10 cellular contexts compared by ENCODE assay signal in genomic region chr17:74773871-74774286, GRCh38. TPM values are rescaled to one million over a fixed set of nuclear protein-coding genes. Genes with fewer than 3 reads are reported as not detected.
DNase-seq lines count a peak whose midpoint lies in the region; FAIRE-seq and TF ChIP-seq lines count a peak whose summit lies in the region.
"Had no signal": no experiment of that assay in that cellular context is flagged by ENCODE, and none has a peak within 500 bp of the region (broad histone marks: within the 10 kb centered on the region; RNA-seq: fewer than 3 reads in every experiment).

No MANE protein-coding gene starts in this region.

- intact Hi-C loops in activated T-helper 2 cell treated with anti-CD3 and anti-CD28 coated beads, Interferon-gamma antibody, Interleukin-2, Interleukin-4, amounts not matched to agents 10 μg/mL and 5 μg/mL and 100 μg/mL, durations not matched to agents 14 hours and 24 hours and 36 hours (cut with micrococcal nuclease) = no loop called here
- intact Hi-C loops in head of caudate nucleus (cut with DNase I) = no loop called here

- peak overlapping the region; percentile 76 for H3K4me3 Mint-ChIP-seq in activated naive CD4-positive, alpha-beta T cell treated with anti-CD3 and anti-CD28 coated beads, Interleukin-2, amount 50 U/mL, for 24 hours
- H3K4me3 Mint-ChIP-seq in activated T-helper 2 cell treated with anti-CD3 and anti-CD28 coated beads, Interferon-gamma antibody, Interleukin-2, Interleukin-4, amounts not matched to agents 10 μg/mL and 5 μg/mL and 100 μg/mL, durations not matched to agents 14 hours and 24 hours and 36 hours (ENCODE audit: low read depth) = peak overlapping the region; percentile 59

- H3K27me3 ChIP-seq in keratinocyte (ENCODE audit: control insufficient read depth, extremely low read depth, insufficient read depth, low read length) = no peaks in the 10 kb centered on the region
- H3K27me3 ChIP-seq in Karpas-422 (ENCODE audit: low read length) = no peaks in the 10 kb centered on the region

- peaks cover 8% of the 10 kb centered on the region for H3K4me1 ChIP-seq in keratinocyte (ENCODE audit: control insufficient read depth, extremely low read depth, insufficient read depth, low read length)
- peaks cover 19% of the 10 kb centered on the region for H3K4me1 ChIP-seq in Karpas-422 (ENCODE audit: low read length)

- dilution Hi-C loops in keratinocyte (cut with MboI; ENCODE audit: extremely low pct_ligation_motif_present, low sequenced_read_pairs) = no loop called here

- H3K27ac ChIP-seq in keratinocyte (ENCODE audit: control insufficient read depth, insufficient read depth, low read length) (no peak overlapping the region), Karpas-422 (ENCODE audit: low read length) (no peak overlapping the region)

- H2AFZ ChIP-seq in keratinocyte (ENCODE audit: control insufficient read depth, low read length) (no peak overlapping the region), Karpas-422 (ENCODE audit: low read length) (no peak overlapping the region)

- no peak for DNase-seq in activated naive CD4-positive, alpha-beta T cell (lab: John Stamatoyannopoulos, UW)
- no peak for DNase-seq in activated T-helper 2 cell treated with anti-CD3 and anti-CD28 coated beads, Interferon-gamma antibody, Interleukin-2, Interleukin-4, amounts not matched to agents 10 μg/mL and 5 μg/mL and 100 μg/mL, durations not matched to agents 14 hours and 24 hours and 36 hours (ENCODE audit: low spot score)
- DNase-seq in keratinocyte (ENCODE audit: low read depth, low spot score) = no peak
- DNase-seq in head of caudate nucleus = no peak
- DNase-seq in germinal center (ENCODE audit: low spot score) = no peak
- DNase-seq in effector CD8-positive, alpha-beta T cell (lab: John Stamatoyannopoulos, UW) = no peak
- no peak for DNase-seq in Karpas-422
- DNase-seq: NCI-H2029 had no signal

- H3K9me2 ChIP-seq in Karpas-422 (replicated peaks; ENCODE audit: insufficient read depth, low read length) = no peaks in the 10 kb centered on the region

- peak overlapping the region; percentile 53 for H3K27ac Mint-ChIP-seq in activated naive CD4-positive, alpha-beta T cell treated with anti-CD3 and anti-CD28 coated beads, Interleukin-2, amount 50 U/mL, for 24 hours
- peak overlapping the region; percentile 1 for H3K27ac Mint-ChIP-seq in activated T-helper 2 cell treated with anti-CD3 and anti-CD28 coated beads, Interferon-gamma antibody, Interleukin-2, Interleukin-4, amounts not matched to agents 10 μg/mL and 5 μg/mL and 100 μg/mL, durations not matched to agents 14 hours and 24 hours and 36 hours

- no peaks in the 10 kb centered on the region for H3K9me3 ChIP-seq in keratinocyte (ENCODE audit: control insufficient read depth, low read depth, low read length)
- H3K9me3 ChIP-seq in Karpas-422 (ENCODE audit: low read length) = no peaks in the 10 kb centered on the region

- H3K4me1 Mint-ChIP-seq in activated naive CD4-positive, alpha-beta T cell treated with anti-CD3 and anti-CD28 coated beads, Interleukin-2, amount 50 U/mL, for 24 hours = peaks cover 51% of the 10 kb centered on the region
- H3K4me1 Mint-ChIP-seq in activated T-helper 2 cell treated with anti-CD3 and anti-CD28 coated beads, Interferon-gamma antibody, Interleukin-2, Interleukin-4, amounts not matched to agents 10 μg/mL and 5 μg/mL and 100 μg/mL, durations not matched to agents 14 hours and 24 hours and 36 hours (ENCODE audit: low read depth) = peaks cover 35% of the 10 kb centered on the region

- TF ChIP-seq CTCF in keratinocyte (optimal IDR thresholded peaks at IDR 0.05 in 1 of 3, IDR thresholded peaks at IDR 0.05 in 1 of 3, conservative IDR thresholded peaks at IDR 0.05 in 1 of 3; ENCODE audit: extremely low read depth in 1 of 3, insufficient read depth in 2 of 3, low read length in 3 of 3) = no peak

- H3K36me3 ChIP-seq in keratinocyte (ENCODE audit: control insufficient read depth in 2 of 2, extremely low read depth in 1 of 2, insufficient read depth in 2 of 2, low read length in 2 of 2) (peaks cover 29 to 37% of the 10 kb centered on the region in 2 experiments), Karpas-422 (ENCODE audit: insufficient read depth, low read length) (peaks cover 6% of the 10 kb centered on the region; the same call in 1 of the 2 replicates)

- H3K79me2 ChIP-seq in keratinocyte (ENCODE audit: control insufficient read depth, insufficient read depth, low read length) = peaks cover 36% of the 10 kb centered on the region
- peaks cover 39% of the 10 kb centered on the region for H3K79me2 ChIP-seq in Karpas-422 (ENCODE audit: low read length)

- H3K4me3 ChIP-seq in keratinocyte (ENCODE audit: control insufficient read depth in 2 of 3, extremely low read depth in 1 of 3, insufficient read depth in 2 of 3, low read depth in 1 of 3, low read length in 3 of 3) = no peak overlapping the region
- no peak overlapping the region for H3K4me3 ChIP-seq in Karpas-422 (ENCODE audit: low read length)

- no peaks in the 10 kb centered on the region for H3K9me1 ChIP-seq in keratinocyte (ENCODE audit: control insufficient read depth, extremely low read depth, insufficient read depth, low read length)

- H4K20me1 ChIP-seq in keratinocyte (ENCODE audit: control insufficient read depth, extremely low read depth, insufficient read depth, low read length) = no peaks in the 10 kb centered on the region
- H4K20me1 ChIP-seq in Karpas-422 (ENCODE audit: insufficient read depth, low read depth, low read length) = no peaks in the 10 kb centered on the region; the same call in 1 of the 2 replicates

- no peaks in the 10 kb centered on the region for H3K9me3 Mint-ChIP-seq in activated naive CD4-positive, alpha-beta T cell treated with anti-CD3 and anti-CD28 coated beads, Interleukin-2, amount 50 U/mL, for 24 hours
- no peaks in the 10 kb centered on the region for H3K9me3 Mint-ChIP-seq in activated T-helper 2 cell treated with anti-CD3 and anti-CD28 coated beads, Interferon-gamma antibody, Interleukin-2, Interleukin-4, amounts not matched to agents 10 μg/mL and 5 μg/mL and 100 μg/mL, durations not matched to agents 14 hours and 24 hours and 36 hours

- peaks cover 11% of the 10 kb centered on the region for H3K36me3 Mint-ChIP-seq in activated naive CD4-positive, alpha-beta T cell treated with anti-CD3 and anti-CD28 coated beads, Interleukin-2, amount 50 U/mL, for 24 hours
- H3K36me3 Mint-ChIP-seq in activated T-helper 2 cell treated with anti-CD3 and anti-CD28 coated beads, Interferon-gamma antibody, Interleukin-2, Interleukin-4, amounts not matched to agents 10 μg/mL and 5 μg/mL and 100 μg/mL, durations not matched to agents 14 hours and 24 hours and 36 hours (ENCODE audit: low read depth) = peaks cover 56% of the 10 kb centered on the region

- no peak overlapping the region for H3K9ac ChIP-seq in keratinocyte (ENCODE audit: control insufficient read depth, extremely low read depth, insufficient read depth, low read length)
- H3K9ac ChIP-seq in Karpas-422 (ENCODE audit: low read length) = no peak overlapping the region

- H3K27me3 Mint-ChIP-seq in activated naive CD4-positive, alpha-beta T cell treated with anti-CD3 and anti-CD28 coated beads, Interleukin-2, amount 50 U/mL, for 24 hours = no peaks in the 10 kb centered on the region
- no peaks in the 10 kb centered on the region for H3K27me3 Mint-ChIP-seq in activated T-helper 2 cell treated with anti-CD3 and anti-CD28 coated beads, Interferon-gamma antibody, Interleukin-2, Interleukin-4, amounts not matched to agents 10 μg/mL and 5 μg/mL and 100 μg/mL, durations not matched to agents 14 hours and 24 hours and 36 hours (ENCODE audit: low read depth)

- peak overlapping the region; percentile 2 for H3K4me2 ChIP-seq in keratinocyte (ENCODE audit: control insufficient read depth, extremely low read depth, insufficient read depth, low read depth, low read length)
- no peak overlapping the region for H3K4me2 ChIP-seq in Karpas-422 (ENCODE audit: low read depth, low read length, poor library complexity, severe bottlenecking)

- no peak for FAIRE-seq in keratinocyte (lab: Jason Lieb, UNC)

RNA-seq across cellular contexts. Expression of gene NAT9, which starts 2.3 kb away (rescaled TPM):
- 55.3 TPM in 2 replicates for total RNA-seq in activated T-helper 2 cell treated with anti-CD3 and anti-CD28 coated beads, Interferon-gamma antibody, Interleukin-2, Interleukin-4, amounts not matched to agents 10 μg/mL and 5 μg/mL and 100 μg/mL, durations not matched to agents 14 hours and 24 hours and 36 hours
- 34.6 to 49.8 TPM (median 36.9 TPM) in 3 replicates for polyA plus RNA-seq in keratinocyte
- polyA plus RNA-seq in keratinocyte (2011; ENCODE audit: low read depth) = 31.2 TPM
- polyA plus RNA-seq in keratinocyte (2011; cell fraction: cytosol; rRNA removed) = 15.9 and 21.8 TPM in 2 replicates
- polyA plus RNA-seq in keratinocyte (2011; cell fraction: nucleus; rRNA removed) = 135 and 136 TPM in 2 replicates
- 39.2 and 43.4 TPM in 2 replicates for polyA plus RNA-seq in keratinocyte (2012; ENCODE audit: low replicate concordance)
- 24.3 to 33.1 TPM (median 26.9 TPM) in 3 replicates for polyA minus RNA-seq in keratinocyte
- 15.2 TPM for polyA minus RNA-seq in keratinocyte (2011; cell fraction: cytosol; rRNA and poly(A)+ RNA removed)
- 26.9 and 35.3 TPM in 2 replicates for polyA minus RNA-seq in keratinocyte (2011; cell fraction: nucleus; rRNA and poly(A)+ RNA removed)
- 25.3 and 66.8 TPM in 2 replicates for total RNA-seq in Karpas-422 (2014; rRNA removed; shearing (Covaris generic); ENCODE audit: low replicate concordance)

RNA-seq across cellular contexts. Expression of gene NHERF1, which starts 25.5 kb away (rescaled TPM):
- total RNA-seq in activated T-helper 2 cell treated with anti-CD3 and anti-CD28 coated beads, Interferon-gamma antibody, Interleukin-2, Interleukin-4, amounts not matched to agents 10 μg/mL and 5 μg/mL and 100 μg/mL, durations not matched to agents 14 hours and 24 hours and 36 hours = 129 and 133 TPM in 2 replicates
- 30.6 to 48.8 TPM (median 45.6 TPM) in 3 replicates for polyA plus RNA-seq in keratinocyte
- 11.9 TPM for polyA plus RNA-seq in keratinocyte (2011; ENCODE audit: low read depth)
- 36.4 and 42.2 TPM in 2 replicates for polyA plus RNA-seq in keratinocyte (2011; cell fraction: cytosol; rRNA removed)
- 33.6 and 37.3 TPM in 2 replicates for polyA plus RNA-seq in keratinocyte (2011; cell fraction: nucleus; rRNA removed)
- 28.0 and 41.5 TPM in 2 replicates for polyA plus RNA-seq in keratinocyte (2012; ENCODE audit: low replicate concordance)
- 37.5 to 59.3 TPM (median 43.8 TPM) in 3 replicates for polyA minus RNA-seq in keratinocyte
- 28.4 TPM for polyA minus RNA-seq in keratinocyte (2011; cell fraction: cytosol; rRNA and poly(A)+ RNA removed)
- polyA minus RNA-seq in keratinocyte (2011; cell fraction: nucleus; rRNA and poly(A)+ RNA removed) = 11.5 and 12.3 TPM in 2 replicates
- 24.4 and 38.3 TPM in 2 replicates for total RNA-seq in Karpas-422 (2014; rRNA removed; shearing (Covaris generic); ENCODE audit: low replicate concordance)

RNA-seq across cellular contexts. Expression of gene RAB37, which starts 36.8 kb away (rescaled TPM):
- 9.7 and 12.1 TPM in 2 replicates for total RNA-seq in activated T-helper 2 cell treated with anti-CD3 and anti-CD28 coated beads, Interferon-gamma antibody, Interleukin-2, Interleukin-4, amounts not matched to agents 10 μg/mL and 5 μg/mL and 100 μg/mL, durations not matched to agents 14 hours and 24 hours and 36 hours
- 0.03 to 0.09 TPM (median 0.05 TPM) in 3 replicates for polyA plus RNA-seq in keratinocyte
- polyA plus RNA-seq in keratinocyte (2011; ENCODE audit: low read depth) = not detected
- polyA plus RNA-seq in keratinocyte (2011; cell fraction: cytosol; rRNA removed) = 0.03 and 0.07 TPM in 2 replicates
- 0.09 and 0.17 TPM in 2 replicates for polyA plus RNA-seq in keratinocyte (2011; cell fraction: nucleus; rRNA removed)
- 0.08 TPM in 1 of 2 replicates, not detected in the other for polyA plus RNA-seq in keratinocyte (2012; ENCODE audit: low replicate concordance)
- polyA minus RNA-seq in keratinocyte = not detected in 3 replicates
- not detected for polyA minus RNA-seq in keratinocyte (2011; cell fraction: cytosol; rRNA and poly(A)+ RNA removed)
- polyA minus RNA-seq in keratinocyte (2011; cell fraction: nucleus; rRNA and poly(A)+ RNA removed) = not detected in 2 replicates
- total RNA-seq in Karpas-422 (2014; rRNA removed; shearing (Covaris generic); ENCODE audit: low replicate concordance) = 0.07 TPM in 1 of 2 replicates, not detected in the other
- total RNA-seq: glomerular endothelial cell had no signal

Comparison
In these comparisons a context has a peak if more than half of its experiments do, and no peak if none do; other contexts are left out.
1. RNA of gene RAB37, which starts 36.8 kb away (total RNA-seq): 9.7 to 12.1 TPM in activated T-helper 2 cell treated with anti-CD3 and anti-CD28 coated beads, Interferon-gamma antibody, Interleukin-2, Interleukin-4, amounts not matched to agents 10 μg/mL and 5 μg/mL and 100 μg/mL, durations not matched to agents 14 hours and 24 hours and 36 hours; 0.07 TPM in Karpas-422; every median in the first group is over 10 times any median in the second.